Comparison of ENCODE assay signal across 8 cellular contexts in the genomic region with DNA sequence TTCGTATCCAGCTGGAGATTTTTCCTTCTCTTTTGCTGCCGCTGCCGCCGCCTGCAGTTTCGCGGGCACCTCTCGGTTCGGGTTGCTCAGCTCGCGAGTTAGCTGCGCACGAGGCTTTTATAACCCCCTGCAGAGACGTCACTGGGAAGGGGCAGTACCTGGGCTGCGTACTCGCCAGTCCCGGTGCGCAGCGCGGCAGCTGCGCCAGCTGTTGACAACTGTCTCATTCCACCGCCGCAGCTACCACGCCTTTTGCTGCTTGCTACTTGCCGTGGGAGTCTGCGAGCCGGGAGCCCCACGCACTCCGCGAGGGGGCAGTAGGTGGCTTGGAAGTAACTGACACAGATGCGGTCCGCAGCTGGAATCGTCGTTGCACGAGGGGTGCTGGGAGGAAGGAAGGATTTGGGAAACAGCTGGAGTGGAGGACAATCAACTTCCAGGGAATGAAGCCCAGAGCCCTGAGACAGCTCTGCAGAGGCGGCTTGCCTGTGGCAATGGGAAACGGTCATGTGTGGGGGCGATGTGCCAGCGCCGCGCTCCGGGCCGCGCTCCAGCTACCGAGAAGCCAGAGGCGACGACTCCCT. TPM values are rescaled to one million over a fixed set of nuclear protein-coding genes. Genes with fewer than 3 reads are reported as not detected.
DNase-seq lines count a peak whose midpoint lies in the region; ATAC-seq and TF ChIP-seq lines count a peak whose summit lies in the region.

A gene with protein sequence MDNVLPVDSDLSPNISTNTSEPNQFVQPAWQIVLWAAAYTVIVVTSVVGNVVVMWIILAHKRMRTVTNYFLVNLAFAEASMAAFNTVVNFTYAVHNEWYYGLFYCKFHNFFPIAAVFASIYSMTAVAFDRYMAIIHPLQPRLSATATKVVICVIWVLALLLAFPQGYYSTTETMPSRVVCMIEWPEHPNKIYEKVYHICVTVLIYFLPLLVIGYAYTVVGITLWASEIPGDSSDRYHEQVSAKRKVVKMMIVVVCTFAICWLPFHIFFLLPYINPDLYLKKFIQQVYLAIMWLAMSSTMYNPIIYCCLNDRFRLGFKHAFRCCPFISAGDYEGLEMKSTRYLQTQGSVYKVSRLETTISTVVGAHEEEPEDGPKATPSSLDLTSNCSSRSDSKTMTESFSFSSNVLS (minus strand): TSS at position 93 of the 584 bp plus-strand sequence. CDS start 586 bp downstream, outside the sequence.

- peaks cover 5% of the 10 kb centered on the region for H3K4me1 ChIP-seq in CD4-positive, CD25-positive, alpha-beta regulatory T cell (ENCODE audit: control insufficient read depth, insufficient read depth, low read length, poor library complexity, severe bottlenecking)
- H3K4me1 ChIP-seq in left lung, result peaks cover 8 to 22% of the 10 kb centered on the region in 2 donors

- H3K27me3 ChIP-seq in CD4-positive, CD25-positive, alpha-beta regulatory T cell (ENCODE audit: control insufficient read depth, insufficient read depth, low read length), result peaks cover 23% of the 10 kb centered on the region
- peaks cover 33 to 76% of the 10 kb centered on the region in 2 donors for H3K27me3 ChIP-seq in left lung

- H3K4me3 ChIP-seq in CD4-positive, CD25-positive, alpha-beta regulatory T cell (ENCODE audit: low read depth, low read length), result no peak within 1 kb of the TSS
- peak within 1 kb of the TSS; percentile 67 for H3K4me3 ChIP-seq in coronary artery
- peak within 1 kb of the TSS; percentile 8 to 24 for H3K4me3 ChIP-seq in left lung

- H3K36me3 Mint-ChIP-seq in CD4-positive, CD25-positive, alpha-beta regulatory T cell, result no peaks in the 10 kb centered on the region

- no peak within 1 kb of the TSS for H3K27ac ChIP-seq in CD4-positive, CD25-positive, alpha-beta regulatory T cell (ENCODE audit: insufficient read depth, low read length, poor library complexity, severe bottlenecking)
- no peak within 1 kb of the TSS for H3K27ac ChIP-seq in VCaP
- H3K27ac ChIP-seq in coronary artery, result no peak within 1 kb of the TSS
- H3K27ac ChIP-seq in left lung, result no peak within 1 kb of the TSS

- no peaks in the 10 kb centered on the region for H3K9me3 ChIP-seq in CD4-positive, CD25-positive, alpha-beta regulatory T cell (ENCODE audit: control insufficient read depth in 2 of 2, low read length in 2 of 2)
- no peaks in the 10 kb centered on the region for H3K9me3 ChIP-seq in left lung

- intact Hi-C loops in left lung (cut with DNase I), result no loop called here

- H3K4me1 Mint-ChIP-seq in CD4-positive, CD25-positive, alpha-beta regulatory T cell, result peaks cover 0 to 17% (median 4%) of the 10 kb centered on the region in 4 donors

- peaks cover 74% of the 10 kb centered on the region for H3K27me3 Mint-ChIP-seq in CD4-positive, CD25-positive, alpha-beta regulatory T cell

- peak within 1 kb of the TSS in 3 of 4 donors; percentile 24 to 78 (median 42) for H3K4me3 Mint-ChIP-seq in CD4-positive, CD25-positive, alpha-beta regulatory T cell

- H3K27ac Mint-ChIP-seq in CD4-positive, CD25-positive, alpha-beta regulatory T cell, result no peak within 1 kb of the TSS

- TF ChIP-seq CTCF in VCaP (conservative IDR thresholded peaks at IDR 0.05) (peak; percentile 74), coronary artery (IDR thresholded peaks at IDR 0.05) (peak; percentile 35), left lung (IDR thresholded peaks at IDR 0.05) (peak; percentile 28 to 35)

- ATAC-seq in CD4-positive, CD25-positive, alpha-beta regulatory T cell (ENCODE audit: low read depth in 2 of 2), result no peak
- ATAC-seq in HG03565 (IDR thresholded peaks at IDR 0.05; ENCODE audit: unreplicated experiment), result peak; percentile 63
- peak; percentile 84 for ATAC-seq in left lung

- H3K36me3 ChIP-seq in CD4-positive, CD25-positive, alpha-beta regulatory T cell (ENCODE audit: control insufficient read depth, insufficient read depth, low read length), result no peaks in the 10 kb centered on the region
- H3K36me3 ChIP-seq in left lung, result no peaks in the 10 kb centered on the region

- peaks cover 0 to 5% (median 1%) of the 10 kb centered on the region in 7 donors for H3K9me3 Mint-ChIP-seq in CD4-positive, CD25-positive, alpha-beta regulatory T cell

- DNase-seq in CD4-positive, CD25-positive, alpha-beta regulatory T cell, result peak in 2 of 3 donors; percentile 27 to 59
- DNase-seq in GM19238 (ENCODE audit: insufficient read length, low spot score), result peak; percentile 42
- DNase-seq in coronary artery (ENCODE audit: low spot score), result no peak
- DNase-seq in left lung, result peak; percentile 49 to 85
- DNase-seq in stimulated activated CD4-positive, alpha-beta T cell treated with anti-CD3 and anti-CD28 coated beads, Interleukin-2, amount 100 ng/mL, for 48 hours, result peak; percentile 20 to 36
- no peak for DNase-seq in GDM1 (lab: John Stamatoyannopoulos, UW)

RNA-seq across cellular contexts. Expression of the gene that starts here (rescaled TPM):
- total RNA-seq in CD4-positive, CD25-positive, alpha-beta regulatory T cell, result not detected
- under 1 TPM in 1 of 4 donors, not detected in 3; 0.09 TPM for polyA plus RNA-seq in CD4-positive, CD25-positive, alpha-beta regulatory T cell
- total RNA-seq in left lung, result under 1 TPM; 0.09 to 0.37 TPM

Comparison
In these comparisons a context has a peak if more than half of its experiments do, and no peak if none do; other contexts are left out.
1. Peak in DNase-seq in CD4-positive, CD25-positive, alpha-beta regulatory T cell; RNA of the gene not detected or under 1 TPM.
2. Peak in DNase-seq, ATAC-seq and H3K4me3 ChIP-seq in left lung; RNA of the gene not detected or under 1 TPM.
3. DNase-seq: peak in GM19238 (single experiment) and stimulated activated CD4-positive, alpha-beta T cell treated with anti-CD3 and anti-CD28 coated beads, Interleukin-2, amount 100 ng/mL, for 48 hours (2 of 2); none in coronary artery (single experiment) and GDM1 (single experiment).
4. Peak in every context shown above with its lines, with median percentiles within 50 percentile points of each other: CTCF ChIP-seq.